8 cellular contexts compared by ENCODE assay signal in genomic region chr5:119356384-119357188, GRCh38. TPM values are rescaled to one million over a fixed set of nuclear protein-coding genes. Genes with fewer than 3 reads are reported as not detected.
DNase-seq lines count a peak whose midpoint lies in the region; ATAC-seq and TF ChIP-seq lines count a peak whose summit lies in the region.

No MANE protein-coding gene starts in this region.

- H3K36me3 Mint-ChIP-seq in activated naive CD4-positive, alpha-beta T cell treated with anti-CD3 and anti-CD28 coated beads for 36 hours (ENCODE audit: low read depth): peaks cover 55% of the 10 kb centered on the region
- H3K36me3 Mint-ChIP-seq in activated B cell treated with CpG ODN at 0.5 μM for 24 hours (ENCODE audit: low read depth): peaks cover 53% of the 10 kb centered on the region

- peak overlapping the region; percentile 87 for H3K9ac ChIP-seq in skeletal muscle satellite cell (ENCODE audit: low read depth, low read length)

- peaks cover 59% of the 10 kb centered on the region for H3K4me1 ChIP-seq in left ventricle myocardium inferior
- H3K4me1 ChIP-seq in skeletal muscle satellite cell (ENCODE audit: control insufficient read depth, insufficient read depth, low read length): peaks cover 33% of the 10 kb centered on the region

- ATAC-seq in activated B cell treated with CpG ODN at 0.5 μM for 24 hours (ENCODE audit: low read depth) (peak; percentile 23), GM18867 (IDR thresholded peaks at IDR 0.05; ENCODE audit: unreplicated experiment) (no peak)

- no peaks in the 10 kb centered on the region for H3K27me3 ChIP-seq in left ventricle myocardium inferior (ENCODE audit: low read depth)
- no peaks in the 10 kb centered on the region for H3K27me3 ChIP-seq in skeletal muscle satellite cell (ENCODE audit: control insufficient read depth, insufficient read depth, low read length)

- H3K4me2 ChIP-seq in skeletal muscle satellite cell (ENCODE audit: low read length): peak overlapping the region; percentile 98

- H3K4me3 Mint-ChIP-seq in activated naive CD4-positive, alpha-beta T cell treated with anti-CD3 and anti-CD28 coated beads for 36 hours: peak overlapping the region; percentile 98
- H3K4me3 Mint-ChIP-seq in activated B cell treated with CpG ODN at 0.5 μM for 24 hours: peak overlapping the region; percentile 100

- intact Hi-C loops in activated naive CD4-positive, alpha-beta T cell treated with anti-CD3 and anti-CD28 coated beads for 36 hours (cut with micrococcal nuclease): loop anchor here (1.0 to 5.0 kb wide), 2 partner anchors 11 to 369 kb away; partner anchors contain the start of gene DTWD2
- intact Hi-C loops in activated B cell treated with CpG ODN at 0.5 μM for 24 hours (cut with micrococcal nuclease): loop anchor here (1.0 to 5.0 kb wide), 7 partner anchors 8 to 334 kb away; partner anchors contain the start of gene DMXL1
- intact Hi-C loops in left ventricle myocardium inferior (cut with micrococcal nuclease): no loop called here

- POLR2A ChIA-PET in activated B cell treated with CpG ODN at 0.5 μM for 24 hours (lab: Charles Lee): interaction anchor here (0.7 to 14.1 kb wide), 29 partner anchors 11 to 368 kb away, joined by 3 to 388 read pairs (median 7); partner anchors contain the start of genes DMXL1 and DTWD2

- TF ChIP-seq CTCF in activated B cell treated with CpG ODN at 0.5 μM for 24 hours (IDR thresholded peaks at IDR 0.05) (no peak), left ventricle myocardium inferior (IDR thresholded peaks at IDR 0.05; ENCODE audit: borderline replicate concordance) (no peak)

- H3K9me3 ChIP-seq in left ventricle myocardium inferior (replicated peaks) (no peaks in the 10 kb centered on the region), skeletal muscle satellite cell (replicated peaks; ENCODE audit: low read length) (no peaks in the 10 kb centered on the region)

- H3K4me1 Mint-ChIP-seq in activated naive CD4-positive, alpha-beta T cell treated with anti-CD3 and anti-CD28 coated beads for 36 hours (ENCODE audit: low read depth): peaks cover 73% of the 10 kb centered on the region
- H3K4me1 Mint-ChIP-seq in activated B cell treated with CpG ODN at 0.5 μM for 24 hours: peaks cover 82% of the 10 kb centered on the region

- CTCF ChIA-PET in activated naive CD4-positive, alpha-beta T cell treated with anti-CD3 and anti-CD28 coated beads for 36 hours (lab: Charles Lee): interaction anchor here (0.7 to 3.0 kb wide), 15 partner anchors 8 to 87 kb away, joined by 3 to 19 read pairs (median 5); no protein-coding TSS in a partner anchor
- CTCF ChIA-PET in activated B cell treated with CpG ODN at 0.5 μM for 24 hours (lab: Charles Lee): interaction anchor here (1.0 to 4.9 kb wide), 12 partner anchors 10 to 368 kb away, joined by 3 to 34 read pairs (median 4); partner anchors contain the start of gene DTWD2

- DNase-seq in activated naive CD4-positive, alpha-beta T cell treated with anti-CD3 and anti-CD28 coated beads for 36 hours: no peak
- DNase-seq in activated naive CD4-positive, alpha-beta T cell treated with anti-CD3 and anti-CD28 coated beads, Interleukin-2, amount 50 U/mL, for 16 hours: no peak
- DNase-seq in activated B cell treated with CpG ODN at 0.5 μM for 24 hours (no peak), left ventricle myocardium inferior (no peak), AML-193 (lab: John Stamatoyannopoulos, UW) (no peak), GOT3 (lab: John Stamatoyannopoulos, UW) (no peak)

- peak overlapping the region; percentile 68 for H3K27ac ChIP-seq in left ventricle myocardium inferior (replicated peaks)

- H3K36me3 ChIP-seq in left ventricle myocardium inferior (no peaks in the 10 kb centered on the region), skeletal muscle satellite cell (ENCODE audit: insufficient read depth, low read length) (no peaks in the 10 kb centered on the region)

- no peaks in the 10 kb centered on the region for H3K9me3 Mint-ChIP-seq in activated naive CD4-positive, alpha-beta T cell treated with anti-CD3 and anti-CD28 coated beads for 36 hours
- H3K9me3 Mint-ChIP-seq in activated B cell treated with CpG ODN at 0.5 μM for 24 hours: no peaks in the 10 kb centered on the region

- H3K4me3 ChIP-seq in left ventricle myocardium inferior: peak overlapping the region; percentile 74
- H3K4me3 ChIP-seq in skeletal muscle satellite cell (ENCODE audit: low read length): peak overlapping the region; percentile 79

- peak overlapping the region; percentile 98 for H3K27ac Mint-ChIP-seq in activated naive CD4-positive, alpha-beta T cell treated with anti-CD3 and anti-CD28 coated beads for 36 hours
- H3K27ac Mint-ChIP-seq in activated B cell treated with CpG ODN at 0.5 μM for 24 hours: peak overlapping the region; percentile 98

- no peaks in the 10 kb centered on the region for H3K27me3 Mint-ChIP-seq in activated naive CD4-positive, alpha-beta T cell treated with anti-CD3 and anti-CD28 coated beads for 36 hours (ENCODE audit: low read depth)
- no peaks in the 10 kb centered on the region for H3K27me3 Mint-ChIP-seq in activated B cell treated with CpG ODN at 0.5 μM for 24 hours

RNA-seq across cellular contexts. Expression of gene TNFAIP8, which starts 0.8 kb away (rescaled TPM):
- total RNA-seq in activated naive CD4-positive, alpha-beta T cell treated with anti-CD3 and anti-CD28 coated beads for 36 hours: 100 to 1,000 TPM; 141 to 142 TPM
- 135 and 149 TPM in 2 replicates for total RNA-seq in activated B cell treated with CpG ODN at 0.5 μM for 24 hours
- total RNA-seq in left ventricle myocardium inferior: 3.2 TPM
- 20.5 and 25.1 TPM in 2 replicates for total RNA-seq in skeletal muscle satellite cell (2012; rRNA removed)

Comparison
In these comparisons a context has a peak if more than half of its experiments do, and no peak if none do; other contexts are left out.
1. RNA of gene TNFAIP8, which starts 0.8 kb away (total RNA-seq): 141 to 142 TPM in activated naive CD4-positive, alpha-beta T cell treated with anti-CD3 and anti-CD28 coated beads for 36 hours and 135 to 149 TPM in activated B cell treated with CpG ODN at 0.5 μM for 24 hours; 3.2 TPM in left ventricle myocardium inferior (single experiment); every median in the first group is over 10 times any median in the second.